Comparison of ENCODE assay signal across 8 cellular contexts in the genomic region with DNA sequence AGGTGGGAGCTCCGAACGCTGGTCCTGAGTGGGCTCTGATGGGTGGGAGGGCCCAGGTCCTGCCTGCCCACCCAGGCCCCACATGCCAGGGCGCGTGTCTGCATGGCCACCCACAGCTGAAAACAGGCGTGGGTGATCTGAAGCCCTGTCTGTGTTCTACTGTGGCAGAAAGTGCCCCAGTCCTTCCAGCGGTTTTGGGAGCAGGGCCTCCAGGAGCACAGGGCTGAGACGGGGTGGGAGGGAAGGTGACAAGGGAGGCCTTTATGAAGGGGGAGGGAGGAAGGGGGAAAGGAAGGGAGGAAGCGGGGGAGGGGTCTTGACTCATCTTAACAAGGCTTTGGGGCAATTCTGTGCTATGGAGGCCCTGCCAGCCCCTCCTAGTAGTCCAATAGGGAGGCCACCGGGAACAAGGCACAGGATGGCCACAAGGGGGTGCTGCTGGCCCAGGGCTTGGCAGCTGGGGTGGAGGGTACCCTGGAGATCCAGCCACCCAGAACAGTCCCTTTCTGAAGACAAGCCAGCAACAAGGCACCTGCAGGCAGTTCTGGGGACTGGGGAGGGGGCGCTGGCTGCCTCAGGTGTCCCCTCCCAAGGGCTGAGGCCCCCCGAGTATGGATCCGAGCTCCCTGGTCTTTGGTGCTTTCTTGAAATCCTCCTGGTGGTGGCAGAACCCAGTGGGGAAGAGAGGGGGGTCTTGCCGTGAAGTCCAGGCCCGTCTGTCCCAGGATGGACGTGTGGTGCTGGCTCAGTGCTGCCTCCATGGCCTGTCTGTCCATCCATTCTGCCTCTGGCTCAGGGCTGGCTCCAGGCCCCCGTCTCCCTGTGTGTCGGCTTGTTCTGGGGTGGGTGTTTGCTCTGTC. TPM values are rescaled to one million over a fixed set of nuclear protein-coding genes. Genes with fewer than 3 reads are reported as not detected.
A peak's percentile ranks its signal among the peaks of the same experiment; 100 is the strongest.
DNase-seq lines count a peak whose midpoint lies in the region; TF ChIP-seq lines count a peak whose summit lies in the region.

No MANE protein-coding gene starts in this region.

- no peaks in the 10 kb centered on the region for H3K36me3 Mint-ChIP-seq in activated CD4-positive, alpha-beta T cell treated with anti-CD3 and anti-CD28 coated beads, Interleukin-2, amount 10 ng/mL, durations not matched to agents 24 days and 14 days (ENCODE audit: low read depth)

- TF ChIP-seq RAD21 in liver (IDR thresholded peaks at IDR 0.05), result peak; percentile 83 to 91

- peaks cover 0 to 4% (median under 1%) of the 10 kb centered on the region in 4 donors for H3K4me1 ChIP-seq in liver (ENCODE audit: control insufficient read depth in 4 of 4, insufficient read depth in 4 of 4, low read length in 3 of 4)

- H3K27me3 Mint-ChIP-seq in activated CD4-positive, alpha-beta T cell treated with anti-CD3 and anti-CD28 coated beads, Interleukin-2, amount 10 ng/mL, durations not matched to agents 24 days and 14 days, result peaks cover 6% of the 10 kb centered on the region

- intact Hi-C loops in activated CD4-positive, alpha-beta T cell treated with anti-CD3 and anti-CD28 coated beads, Interleukin-2, amount 10 ng/mL, durations not matched to agents 24 days and 14 days (cut with micrococcal nuclease), result loop anchor here (1.0 to 10.0 kb wide), 4 partner anchors 101 to 307 kb away; a partner anchor contains a TSS

- peaks cover 4% of the 10 kb centered on the region for H3K4me1 Mint-ChIP-seq in activated CD4-positive, alpha-beta T cell treated with anti-CD3 and anti-CD28 coated beads, Interleukin-2, amount 10 ng/mL, durations not matched to agents 24 days and 14 days

- no peak for DNase-seq in AG04449 (ENCODE audit: low read depth, low spot score)
- DNase-seq in GM19240 (ENCODE audit: insufficient read length, low spot score), result peak; percentile 90
- DNase-seq in NCI-H446 treated with DMSO at 0.1 percent for 48 hours (lab: John Stamatoyannopoulos, UW), result peak; percentile 15
- DNase-seq in activated CD4-positive, alpha-beta T cell treated with anti-CD3 and anti-CD28 coated beads, Interleukin-2, amount 10 ng/mL, durations not matched to agents 24 days and 14 days, result peak; percentile 93
- peak; percentile 78 for DNase-seq in choroid plexus epithelial cell (ENCODE audit: low read depth)
- DNase-seq in stimulated activated CD4-positive, alpha-beta T cell treated with anti-CD3 and anti-CD28 coated beads, TNF-alpha, amount 100 ng/mL, for 24 hours (ENCODE audit: low read depth in 3 of 3), result peak; percentile 60 to 75 (median 61)
- DNase-seq in GF-D8 (lab: John Stamatoyannopoulos, UW), result no peak

- H3K9me3 ChIP-seq in liver (ENCODE audit: control insufficient read depth in 4 of 4, low read length in 3 of 4), result no peaks in the 10 kb centered on the region

- no peaks in the 10 kb centered on the region for H3K27me3 ChIP-seq in liver (ENCODE audit: control insufficient read depth in 4 of 4, insufficient read depth in 4 of 4, low read length in 3 of 4)

- H3K9me3 Mint-ChIP-seq in activated CD4-positive, alpha-beta T cell treated with anti-CD3 and anti-CD28 coated beads, Interleukin-2, amount 10 ng/mL, durations not matched to agents 24 days and 14 days, result no peaks in the 10 kb centered on the region

- 69% methylated on average over 17 of the region's 17 CpGs for WGBS in liver

- H3K4me3 Mint-ChIP-seq in activated CD4-positive, alpha-beta T cell treated with anti-CD3 and anti-CD28 coated beads, Interleukin-2, amount 10 ng/mL, durations not matched to agents 24 days and 14 days, result no peak overlapping the region

- H3K27ac ChIP-seq in liver (ENCODE audit: low read depth in 1 of 2, low read length in 2 of 2), result no peak overlapping the region

- no peak overlapping the region for H3K27ac Mint-ChIP-seq in activated CD4-positive, alpha-beta T cell treated with anti-CD3 and anti-CD28 coated beads, Interleukin-2, amount 10 ng/mL, durations not matched to agents 24 days and 14 days

- TF ChIP-seq CTCF in AG04449 (IDR thresholded peaks at IDR 0.05; ENCODE audit: insufficient read depth, low read length, missing control alignments) (peak; percentile 97), choroid plexus epithelial cell (conservative IDR thresholded peaks at IDR 0.05; ENCODE audit: low read depth, low read length) (peak; percentile 92), liver (IDR thresholded peaks at IDR 0.05; ENCODE audit: low read depth, low read length, missing input control) (peak; percentile 83)

- POLR2A ChIA-PET in AG04449 (lab: Yijun Ruan, JAX), result no interaction called here

- CTCF ChIA-PET in AG04449 (lab: Yijun Ruan, JAX), result interaction anchor here (0.7 to 18.2 kb wide), 36 partner anchors 9 to 413 kb away, joined by 3 to 568 read pairs (median 9); a partner anchor contains a TSS

- no peaks in the 10 kb centered on the region for H3K36me3 ChIP-seq in liver (ENCODE audit: control insufficient read depth in 4 of 4, insufficient read depth in 3 of 4, low read depth in 1 of 4, low read length in 3 of 4)

- H3K4me3 ChIP-seq in AG04449 (ENCODE audit: low read depth, low read length), result no peak overlapping the region
- H3K4me3 ChIP-seq in choroid plexus epithelial cell (ENCODE audit: low read depth, low read length), result no peak overlapping the region
- H3K4me3 ChIP-seq in liver (ENCODE audit: low read depth in 1 of 3, low read length in 3 of 3), result no peak overlapping the region

- no peak overlapping the region for H3K9ac ChIP-seq in liver (ENCODE audit: low read depth in 1 of 2, low read length in 2 of 2)

TF ChIP-seq in liver, 16 proteins besides CTCF, POLR2A, EP300 and RAD21 (continues in another document):
- TF ChIP-seq JUND (IDR thresholded peaks at IDR 0.05) (no peak), YY1 (IDR thresholded peaks at IDR 0.05) (no peak), TAF1 (conservative IDR thresholded peaks at IDR 0.05) (no peak), SP1 (IDR thresholded peaks at IDR 0.05) (no peak), FOXA2 (IDR thresholded peaks at IDR 0.05) (no peak), EGR1 (IDR thresholded peaks at IDR 0.05; ENCODE audit: low read depth in 2 of 2) (no peak), NR2F2 (IDR thresholded peaks at IDR 0.05) (no peak), FOXA1 (IDR thresholded peaks at IDR 0.05) (no peak), RXRA (IDR thresholded peaks at IDR 0.05) (no peak), HNF4A (conservative IDR thresholded peaks at IDR 0.05) (no peak)
- TF ChIP-seq, protein P1, sequence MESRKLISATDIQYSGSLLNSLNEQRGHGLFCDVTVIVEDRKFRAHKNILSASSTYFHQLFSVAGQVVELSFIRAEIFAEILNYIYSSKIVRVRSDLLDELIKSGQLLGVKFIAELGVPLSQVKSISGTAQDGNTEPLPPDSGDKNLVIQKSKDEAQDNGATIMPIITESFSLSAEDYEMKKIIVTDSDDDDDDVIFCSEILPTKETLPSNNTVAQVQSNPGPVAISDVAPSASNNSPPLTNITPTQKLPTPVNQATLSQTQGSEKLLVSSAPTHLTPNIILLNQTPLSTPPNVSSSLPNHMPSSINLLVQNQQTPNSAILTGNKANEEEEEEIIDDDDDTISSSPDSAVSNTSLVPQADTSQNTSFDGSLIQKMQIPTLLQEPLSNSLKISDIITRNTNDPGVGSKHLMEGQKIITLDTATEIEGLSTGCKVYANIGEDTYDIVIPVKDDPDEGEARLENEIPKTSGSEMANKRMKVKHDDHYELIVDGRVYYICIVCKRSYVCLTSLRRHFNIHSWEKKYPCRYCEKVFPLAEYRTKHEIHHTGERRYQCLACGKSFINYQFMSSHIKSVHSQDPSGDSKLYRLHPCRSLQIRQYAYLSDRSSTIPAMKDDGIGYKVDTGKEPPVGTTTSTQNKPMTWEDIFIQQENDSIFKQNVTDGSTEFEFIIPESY (IDR thresholded peaks at IDR 0.05), result no peak
- TF ChIP-seq, protein P2, sequence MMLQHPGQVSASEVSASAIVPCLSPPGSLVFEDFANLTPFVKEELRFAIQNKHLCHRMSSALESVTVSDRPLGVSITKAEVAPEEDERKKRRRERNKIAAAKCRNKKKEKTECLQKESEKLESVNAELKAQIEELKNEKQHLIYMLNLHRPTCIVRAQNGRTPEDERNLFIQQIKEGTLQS (IDR thresholded peaks at IDR 0.05), result no peak
- TF ChIP-seq, protein P3, sequence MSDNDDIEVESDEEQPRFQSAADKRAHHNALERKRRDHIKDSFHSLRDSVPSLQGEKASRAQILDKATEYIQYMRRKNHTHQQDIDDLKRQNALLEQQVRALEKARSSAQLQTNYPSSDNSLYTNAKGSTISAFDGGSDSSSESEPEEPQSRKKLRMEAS (IDR thresholded peaks at IDR 0.05), result no peak

RNA-seq across cellular contexts. Expression of a gene that starts 6.3 kb away (rescaled TPM):
- 13.5 and 15.6 TPM in 2 replicates for total RNA-seq in activated CD4-positive, alpha-beta T cell treated with anti-CD3 and anti-CD28 coated beads, Interleukin-2, amount 10 ng/mL, durations not matched to agents 24 days and 14 days
- 10 to 100 TPM in 1 of 2 donors, 1 to 10 TPM in 1; 8.3 to 13.6 TPM for total RNA-seq in liver
- polyA plus RNA-seq in liver, result 10 to 100 TPM in 1 of 2 donors, 1 to 10 TPM in 1; 8.9 to 11.7 TPM

RNA-seq across cellular contexts. Expression of a gene that starts 19.7 kb away (rescaled TPM):
- total RNA-seq in activated CD4-positive, alpha-beta T cell treated with anti-CD3 and anti-CD28 coated beads, Interleukin-2, amount 10 ng/mL, durations not matched to agents 24 days and 14 days, result 0.12 and 0.26 TPM in 2 replicates
- 10 to 100 TPM in 1 of 2 donors, 1 to 10 TPM in 1; 5.0 to 41.6 TPM for total RNA-seq in liver
- 1 to 10 TPM; 2.1 to 5.8 TPM for polyA plus RNA-seq in liver

RNA-seq across cellular contexts. Expression of a gene that starts 52.5 kb away (rescaled TPM):
- 0.07 TPM in 1 of 2 replicates, not detected in the other for total RNA-seq in activated CD4-positive, alpha-beta T cell treated with anti-CD3 and anti-CD28 coated beads, Interleukin-2, amount 10 ng/mL, durations not matched to agents 24 days and 14 days
- total RNA-seq in liver, result 1 to 10 TPM; 1.3 to 1.6 TPM
- under 1 TPM; 0.22 to 0.85 TPM for polyA plus RNA-seq in liver

Comparison
In these comparisons a context has a peak if more than half of its experiments do, and no peak if none do; other contexts are left out.
1. DNase-seq: peak in GM19240 (single experiment), NCI-H446 treated with DMSO at 0.1 percent for 48 hours (single experiment), activated CD4-positive, alpha-beta T cell treated with anti-CD3 and anti-CD28 coated beads, Interleukin-2, amount 10 ng/mL, durations not matched to agents 24 days and 14 days (single experiment), choroid plexus epithelial cell (single experiment) and stimulated activated CD4-positive, alpha-beta T cell treated with anti-CD3 and anti-CD28 coated beads, TNF-alpha, amount 100 ng/mL, for 24 hours (3 of 3); none in AG04449 (single experiment) and GF-D8 (single experiment).
2. Peak in every context shown above with its lines, with median percentiles within 50 percentile points of each other: CTCF ChIP-seq.